8 cellular contexts compared by ENCODE assay signal in genomic region chr10:58384999-58385783, GRCh38. TPM values are rescaled to one million over a fixed set of nuclear protein-coding genes. Genes with fewer than 3 reads are reported as not detected.
DNase-seq lines count a peak whose midpoint lies in the region; ATAC-seq and TF ChIP-seq lines count a peak whose summit lies in the region.

Gene TFAM (plus strand): TSS chr10:58385410. CDS start chr10:58385548, 138 bp downstream.

- H3K27me3 Mint-ChIP-seq in activated CD4-positive, alpha-beta T cell treated with anti-CD3 and anti-CD28 coated beads for 36 hours = no peaks in the 10 kb centered on the region

- no peaks in the 10 kb centered on the region for H3K9me3 ChIP-seq in BE2C

- H3K9me3 Mint-ChIP-seq in activated CD4-positive, alpha-beta T cell treated with anti-CD3 and anti-CD28 coated beads for 36 hours (ENCODE audit: low read depth) = no peaks in the 10 kb centered on the region

- CTCF ChIA-PET in activated CD4-positive, alpha-beta T cell treated with anti-CD3 and anti-CD28 coated beads for 36 hours (lab: Charles Lee) = interaction anchor here (0.7 to 2.6 kb wide), 22 partner anchors 8 to 207 kb away, joined by 3 to 14 read pairs (median 4); partner anchors contain the start of genes CISD1, IPMK and UBE2D1

- ATAC-seq in HG03432 (IDR thresholded peaks at IDR 0.05; ENCODE audit: unreplicated experiment) = peak; percentile 88
- ATAC-seq in activated CD4-positive, alpha-beta T cell treated with anti-CD3 and anti-CD28 coated beads for 36 hours = peak; percentile 91

- no peaks in the 10 kb centered on the region for H3K4me1 ChIP-seq in BE2C

- peak within 1 kb of the TSS; percentile 95 for H3K4me3 ChIP-seq in BE2C (ENCODE audit: low read depth, low read length)

- intact Hi-C loops in activated CD4-positive, alpha-beta T cell treated with anti-CD3 and anti-CD28 coated beads for 36 hours (cut with DNase I, micrococcal nuclease) = loop anchor here (1.0 to 5.0 kb wide), 7 partner anchors 50 to 1522 kb away; partner anchors contain the start of genes CISD1 (in 2 of the 2), UBE2D1 (in 2 of the 2) and CCDC6 (in 1 of the 2)

- H3K4me3 Mint-ChIP-seq in activated CD4-positive, alpha-beta T cell treated with anti-CD3 and anti-CD28 coated beads for 36 hours = peak within 1 kb of the TSS; percentile 100

- H3K4me1 Mint-ChIP-seq in activated CD4-positive, alpha-beta T cell treated with anti-CD3 and anti-CD28 coated beads for 36 hours = peaks cover 44% of the 10 kb centered on the region

- H3K27ac ChIP-seq in cingulate gyrus (ENCODE audit: low read depth, low read length) (peak within 1 kb of the TSS; percentile 96), layer of hippocampus (ENCODE audit: low read depth, low read length) (peak within 1 kb of the TSS; percentile 96)

- H3K27me3 ChIP-seq in BE2C (no peaks in the 10 kb centered on the region), layer of hippocampus (ENCODE audit: control insufficient read depth, insufficient read depth, low read length) (no peaks in the 10 kb centered on the region)

- peak; percentile 60 for TF ChIP-seq CTCF in BE2C (IDR thresholded peaks at IDR 0.05; ENCODE audit: low read depth, low read length)

- DNase-seq in BE2C (peak; percentile 97), NCI-H460 (ENCODE audit: extremely low read depth, low read depth) (peak; percentile 89)
- peak; percentile 98 for DNase-seq in activated CD4-positive, alpha-beta T cell treated with anti-CD3 and anti-CD28 coated beads for 36 hours
- peak; percentile 98 to 99 for DNase-seq in stimulated activated CD4-positive, alpha-beta T cell treated with anti-CD3 and anti-CD28 coated beads, Interleukin-1b, Interleukin-23, amount 100 ng/mL, for 4 hours (ENCODE audit: low read depth in 2 of 2)

- peaks cover 32% of the 10 kb centered on the region for H3K36me3 ChIP-seq in BE2C

- peak within 1 kb of the TSS; percentile 97 for H3K27ac Mint-ChIP-seq in activated CD4-positive, alpha-beta T cell treated with anti-CD3 and anti-CD28 coated beads for 36 hours

- POLR2A ChIA-PET in activated CD4-positive, alpha-beta T cell treated with anti-CD3 and anti-CD28 coated beads for 36 hours (lab: Charles Lee) = interaction anchor here (0.7 to 1.0 kb wide), 2 partner anchors 52 to 117 kb away, joined by 3 read pairs; partner anchors contain the start of genes CISD1 and IPMK

- peak; percentile 98 for TF ChIP-seq POLR2A in GM19099 (IDR thresholded peaks at IDR 0.05; ENCODE audit: extremely low read depth, insufficient read length, low read depth)

- H3K36me3 Mint-ChIP-seq in activated CD4-positive, alpha-beta T cell treated with anti-CD3 and anti-CD28 coated beads for 36 hours (ENCODE audit: low read depth) = peaks cover 35% of the 10 kb centered on the region

RNA-seq across cellular contexts. Expression of gene TFAM, which starts in this region (rescaled TPM):
- 44.0 TPM for polyA plus RNA-seq in BE2C (2012; ENCODE audit: insufficient read depth, insufficient read length, low read depth)
- 69.6 and 89.6 TPM in 2 replicates for total RNA-seq in NCI-H460 (2014; rRNA removed; shearing (Covaris generic))
- 22.2 and 25.0 TPM in 2 replicates for polyA plus RNA-seq in NCI-H460 (2014; cell fraction: nucleus; rRNA removed)
- total RNA-seq in activated CD4-positive, alpha-beta T cell treated with anti-CD3 and anti-CD28 coated beads for 36 hours = 100 to 1,000 TPM; 108 to 112 TPM

Comparison
In these comparisons a context has a peak if more than half of its experiments do, and no peak if none do; other contexts are left out.
1. Peak in every context shown above with its lines: DNase-seq, ATAC-seq, H3K4me3 ChIP-seq and H3K27ac ChIP-seq.